Comparison of ENCODE assay signal across 8 cellular contexts in the genomic region with DNA sequence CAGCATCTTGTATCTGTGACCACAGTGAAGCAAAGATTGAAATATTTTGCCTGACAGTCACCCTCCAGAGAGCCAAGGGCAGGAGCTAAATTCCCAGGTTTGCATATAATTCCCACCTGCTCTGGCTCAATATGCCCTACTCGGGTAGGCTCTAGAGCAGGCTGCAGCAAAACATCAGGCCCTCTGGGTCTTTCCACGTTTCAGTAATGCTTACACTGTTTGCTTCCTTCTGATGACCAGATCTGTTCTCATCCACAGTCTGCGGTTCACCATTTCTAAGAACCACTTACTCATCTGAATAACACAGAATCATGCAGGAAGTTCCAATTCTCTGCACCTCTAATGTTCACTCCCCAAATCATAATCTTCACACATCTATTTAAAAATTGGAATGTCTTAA.
A peak's percentile ranks its signal among the peaks of the same experiment; 100 is the strongest.
DNase-seq lines count a peak whose midpoint lies in the region; ATAC-seq and TF ChIP-seq lines count a peak whose summit lies in the region.

No MANE protein-coding gene starts in this region.

- H3K27ac Mint-ChIP-seq in natural killer cell: peak overlapping the region; percentile 82 to 89

- H3K4me1 Mint-ChIP-seq in natural killer cell: peaks cover 49 to 59% of the 10 kb centered on the region in 2 donors

- H3K36me3 Mint-ChIP-seq in natural killer cell: no peaks in the 10 kb centered on the region

- intact Hi-C loops in natural killer cell (cut with micrococcal nuclease): no loop called here

- H3K27me3 Mint-ChIP-seq in natural killer cell (ENCODE audit: low read depth in 2 of 2): no peaks in the 10 kb centered on the region

- TF ChIP-seq CTCF in natural killer cell (IDR thresholded peaks at IDR 0.05): no peak

- ATAC-seq in GM21447 (IDR thresholded peaks at IDR 0.05; ENCODE audit: unreplicated experiment) (peak; percentile 87), natural killer cell (peak; percentile 92 to 97 (median 94))

- H3K9me3 Mint-ChIP-seq in natural killer cell: no peaks in the 10 kb centered on the region

- H3K4me3 Mint-ChIP-seq in natural killer cell: peak overlapping the region; percentile 67

- DNase-seq in CD1c-positive myeloid dendritic cell (ENCODE audit: extremely low spot score) (peak; percentile 70), HT1080 (ENCODE audit: low read depth) (peak; percentile 62), activated T-helper 1 cell treated with Interleukin-2 at 50 U/mL for 16 hours (ENCODE audit: low read depth) (peak; percentile 8), natural killer cell (no peak), SHP77 (lab: John Stamatoyannopoulos, UW) (no peak), amniotic stem cell (lab: John Stamatoyannopoulos, UW) (no peak), HPDE6-E6E7 (ENCODE audit: extremely low spot score) (no peak)

Comparison
In these comparisons a context has a peak if more than half of its experiments do, and no peak if none do; other contexts are left out.
1. DNase-seq: peak in CD1c-positive myeloid dendritic cell (single experiment), HT1080 (single experiment) and activated T-helper 1 cell treated with Interleukin-2 at 50 U/mL for 16 hours (single experiment); none in natural killer cell (single experiment), SHP77 (0 of 2), amniotic stem cell (single experiment) and HPDE6-E6E7 (single experiment).